ENCODE assay signal across 16 cellular contexts in genomic region chr5:150609843-150610584, GRCh38. TPM values are rescaled to one million over a fixed set of nuclear protein-coding genes. Genes with fewer than 3 reads are reported as not detected.
DNase-seq lines count a peak whose midpoint lies in the region; ATAC-seq, FAIRE-seq and TF ChIP-seq lines count a peak whose summit lies in the region.
"Had no signal": no experiment of that assay in that cellular context is flagged by ENCODE, and none has a peak within 500 bp of the region (broad histone marks: within the 10 kb centered on the region; RNA-seq: fewer than 3 reads in every experiment).

No MANE protein-coding gene starts in this region.

- POLR2A ChIA-PET in Caco-2 (lab: Charles Lee): no interaction called here
- POLR2A ChIA-PET in activated CD4-positive, alpha-beta T cell treated with anti-CD3 and anti-CD28 coated beads for 36 hours (lab: Charles Lee): no interaction called here

- H3K4me3 ChIP-seq in Caco-2 (ENCODE audit: low read depth, low read length) (no peak overlapping the region), duodenal mucosa (ENCODE audit: low read depth in 1 of 2, low read length in 2 of 2) (peak overlapping the region; percentile 16 to 32), lower lobe of right lung (no peak overlapping the region), gastrocnemius medialis (no peak overlapping the region), HAP-1 (no peak overlapping the region)

- no peak for TF ChIP-seq CTCF in Caco-2 (IDR thresholded peaks at IDR 0.05; ENCODE audit: insufficient read depth in 1 of 2, low read depth in 1 of 2, low read length in 1 of 2, severe bottlenecking in 1 of 2, unreplicated experiment in 1 of 2)
- TF ChIP-seq CTCF in lower lobe of right lung (IDR thresholded peaks at IDR 0.05): no peak
- TF ChIP-seq CTCF in gastrocnemius medialis (IDR thresholded peaks at IDR 0.05 in 4 of 5, conservative IDR thresholded peaks at IDR 0.05 in 1 of 5): peak in 1 of 5 experiments; percentile 18

- H3K36me3 ChIP-seq in Caco-2 (ENCODE audit: control insufficient read depth, insufficient read depth, low read length) (no peaks in the 10 kb centered on the region), duodenal mucosa (ENCODE audit: control insufficient read depth in 1 of 2, insufficient read depth in 2 of 2, low read length in 2 of 2) (no peaks in the 10 kb centered on the region), lower lobe of right lung (no peaks in the 10 kb centered on the region), gastrocnemius medialis (no peaks in the 10 kb centered on the region), HAP-1 (replicated peaks) (no peaks in the 10 kb centered on the region)

- H3K9me3 ChIP-seq in Caco-2 (no peaks in the 10 kb centered on the region), duodenal mucosa (ENCODE audit: control insufficient read depth in 1 of 2, low read length in 2 of 2) (no peaks in the 10 kb centered on the region), lower lobe of right lung (no peaks in the 10 kb centered on the region), gastrocnemius medialis (no peaks in the 10 kb centered on the region), HAP-1 (no peaks in the 10 kb centered on the region)

- peak overlapping the region; percentile 44 to 57 for H3K9ac ChIP-seq in duodenal mucosa (ENCODE audit: low read depth in 1 of 2, low read length in 2 of 2)

- H3K27ac ChIP-seq in duodenal mucosa (ENCODE audit: low read depth, low read length) (peak overlapping the region; percentile 74), lower lobe of right lung (peak overlapping the region; percentile 59), gastrocnemius medialis (peak overlapping the region; percentile 94 to 98 (median 97))

- no peaks in the 10 kb centered on the region for H3K27me3 Mint-ChIP-seq in Caco-2 (ENCODE audit: insufficient read depth, unreplicated experiment)
- H3K27me3 Mint-ChIP-seq in activated CD4-positive, alpha-beta T cell treated with anti-CD3 and anti-CD28 coated beads for 36 hours: no peaks in the 10 kb centered on the region

- DNase-seq in Caco-2 (peak; percentile 34 to 52), lower lobe of right lung (peak; percentile 43), gastrocnemius medialis (peak; percentile 89 to 95), SIG-M5 (lab: John Stamatoyannopoulos, UW) (no peak), HAP-1 (ENCODE audit: low spot score in 2 of 2) (no peak), HTR-8/SVneo (ENCODE audit: insufficient read length, low spot score) (no peak)
- DNase-seq in activated CD4-positive, alpha-beta T cell treated with anti-CD3 and anti-CD28 coated beads for 36 hours: no peak
- DNase-seq: DMS153; effector CD4-positive, alpha-beta T cell; kidney glomerular epithelial cell; NCI-H1048; SHP77 treated with DMSO at 0.1 percent for 48 hours had no signal

- peak; percentile 81 to 84 for TF ChIP-seq POLR2A in gastrocnemius medialis (IDR thresholded peaks at IDR 0.05)

- H3K9me3 Mint-ChIP-seq in Caco-2 (ENCODE audit: unreplicated experiment): no peaks in the 10 kb centered on the region
- H3K9me3 Mint-ChIP-seq in activated CD4-positive, alpha-beta T cell treated with anti-CD3 and anti-CD28 coated beads for 36 hours (ENCODE audit: low read depth): no peaks in the 10 kb centered on the region

- no peak overlapping the region for H3K27ac Mint-ChIP-seq in Caco-2 (ENCODE audit: unreplicated experiment)
- H3K27ac Mint-ChIP-seq in activated CD4-positive, alpha-beta T cell treated with anti-CD3 and anti-CD28 coated beads for 36 hours: no peak overlapping the region

- no peak overlapping the region for H3K4me3 Mint-ChIP-seq in Caco-2 (ENCODE audit: unreplicated experiment)
- H3K4me3 Mint-ChIP-seq in activated CD4-positive, alpha-beta T cell treated with anti-CD3 and anti-CD28 coated beads for 36 hours: no peak overlapping the region

- no peak for FAIRE-seq in HTR-8/SVneo (lab: Jason Lieb, UNC)
- FAIRE-seq: GM19239, H1 had no signal

- in situ Hi-C loops in gastrocnemius medialis (cut with MboI; ENCODE audit: low sequenced_read_pairs in 4 of 4): no loop called here
- in situ Hi-C loops in HAP-1 (cut with MboI; ENCODE audit: low sequenced_read_pairs): no loop called here

- CTCF ChIA-PET in Caco-2 (lab: Charles Lee): interaction anchor here (0.6 to 0.9 kb wide), 2 partner anchors 10 to 52 kb away, joined by 3 to 5 read pairs; no protein-coding TSS in a partner anchor
- CTCF ChIA-PET in activated CD4-positive, alpha-beta T cell treated with anti-CD3 and anti-CD28 coated beads for 36 hours (lab: Charles Lee): interaction anchor here (0.6 kb wide), 1 partner anchor 16 kb away, joined by 3 read pairs; no protein-coding TSS in a partner anchor

- H3K4me1 Mint-ChIP-seq in Caco-2 (ENCODE audit: low read depth, unreplicated experiment): peaks cover 9% of the 10 kb centered on the region
- peaks cover under 1% of the 10 kb centered on the region for H3K4me1 Mint-ChIP-seq in activated CD4-positive, alpha-beta T cell treated with anti-CD3 and anti-CD28 coated beads for 36 hours

- H3K4me1 ChIP-seq in Caco-2: peaks cover 32% of the 10 kb centered on the region
- H3K4me1 ChIP-seq in duodenal mucosa (ENCODE audit: control insufficient read depth in 1 of 2, insufficient read depth in 2 of 2, low read length in 2 of 2): peaks cover 52 to 53% of the 10 kb centered on the region in 2 donors
- H3K4me1 ChIP-seq in lower lobe of right lung: peaks cover 45% of the 10 kb centered on the region
- peaks cover 73 to 75% of the 10 kb centered on the region in 2 donors for H3K4me1 ChIP-seq in gastrocnemius medialis
- 0 out of 2 replicates have a peak, but pooled peaks cover 3% of the 10 kb centered on the region for H3K4me1 ChIP-seq in HAP-1

- H3K27me3 ChIP-seq in Caco-2 (replicated peaks; ENCODE audit: control insufficient read depth, insufficient read depth, low read length) (no peaks in the 10 kb centered on the region), duodenal mucosa (ENCODE audit: control insufficient read depth in 1 of 2, insufficient read depth in 2 of 2, low read length in 2 of 2) (no peaks in the 10 kb centered on the region), lower lobe of right lung (ENCODE audit: low read depth) (no peaks in the 10 kb centered on the region), gastrocnemius medialis (no peaks in the 10 kb centered on the region), HAP-1 (ENCODE audit: low read depth) (peaks cover 11% of the 10 kb centered on the region)

- H3K36me3 Mint-ChIP-seq in Caco-2 (ENCODE audit: insufficient read depth, unreplicated experiment): no peaks in the 10 kb centered on the region
- H3K36me3 Mint-ChIP-seq in activated CD4-positive, alpha-beta T cell treated with anti-CD3 and anti-CD28 coated beads for 36 hours (ENCODE audit: low read depth): no peaks in the 10 kb centered on the region

- ATAC-seq in lower lobe of right lung (peak; percentile 62 to 65), gastrocnemius medialis (peak; percentile 87 to 90)
- ATAC-seq in activated CD4-positive, alpha-beta T cell treated with anti-CD3 and anti-CD28 coated beads for 36 hours: no peak

- no TSS peak for BruUV-seq in Caco-2 (replicated peaks; lab: Mats Ljungman, UMichigan)

- intact Hi-C loops in Caco-2 (cut with micrococcal nuclease; ENCODE audit: unreplicated experiment): loop anchor here (2.0 kb wide), 1 partner anchor 27 kb away; no protein-coding TSS in a partner anchor
- intact Hi-C loops in lower lobe of right lung (cut with DNase I): no loop called here
- intact Hi-C loops in gastrocnemius medialis (cut with DNase I; ENCODE audit: low total_unique reads): loop anchor here (1.0 to 5.0 kb wide), 3 partner anchors 22 to 47 kb away; no protein-coding TSS in a partner anchor
- intact Hi-C loops in activated CD4-positive, alpha-beta T cell treated with anti-CD3 and anti-CD28 coated beads for 36 hours (cut with DNase I, micrococcal nuclease): no loop called here

RNA-seq across cellular contexts. Expression of gene SYNPO, which starts 30.4 kb away (rescaled TPM):
- total RNA-seq in Caco-2 (2022) (22.4 and 25.1 TPM in 2 replicates), lower lobe of right lung (90.6 TPM), gastrocnemius medialis (100 to 1,000 TPM; 419 to 569 (median 539) TPM)
- total RNA-seq in activated CD4-positive, alpha-beta T cell treated with anti-CD3 and anti-CD28 coated beads for 36 hours: under 1 TPM; 0.11 to 0.14 TPM

RNA-seq across cellular contexts. Expression of gene MYOZ3, which starts 51.0 kb away (rescaled TPM):
- not detected in 2 replicates for total RNA-seq in Caco-2 (2022)
- 0.92 TPM for total RNA-seq in lower lobe of right lung
- 10 to 100 TPM in 3 of 4 donors, 1 to 10 TPM in 1; 4.8 to 12.6 (median 11.3) TPM for total RNA-seq in gastrocnemius medialis
- total RNA-seq in activated CD4-positive, alpha-beta T cell treated with anti-CD3 and anti-CD28 coated beads for 36 hours: under 1 TPM; 0.30 to 0.32 TPM
- total RNA-seq: NCI-H460 had no signal

Comparison
In these comparisons a context has a peak if more than half of its experiments do, and no peak if none do; other contexts are left out.
1. DNase-seq: peak in Caco-2 (2 of 2), lower lobe of right lung (single experiment) and gastrocnemius medialis (2 of 2); none in SIG-M5 (single experiment), HAP-1 (0 of 2), activated CD4-positive, alpha-beta T cell treated with anti-CD3 and anti-CD28 coated beads for 36 hours (single experiment) and HTR-8/SVneo (single experiment).
2. H3K4me3 ChIP-seq: peak in duodenal mucosa (2 of 2); none in Caco-2 (single experiment), lower lobe of right lung (single experiment), gastrocnemius medialis (0 of 4) and HAP-1 (single experiment).
3. RNA of gene SYNPO, which starts 30.4 kb away (total RNA-seq): 419 to 569 TPM in gastrocnemius medialis, 90.6 TPM in lower lobe of right lung (single experiment) and 22.4 to 25.1 TPM in Caco-2; 0.11 to 0.14 TPM in activated CD4-positive, alpha-beta T cell treated with anti-CD3 and anti-CD28 coated beads for 36 hours; every median in the first group is over 10 times any median in the second.
4. intact Hi-C loops: an anchor here in Caco-2 (2.0 kb wide) and gastrocnemius medialis (1.0 to 5.0 kb wide); none called in lower lobe of right lung and activated CD4-positive, alpha-beta T cell treated with anti-CD3 and anti-CD28 coated beads for 36 hours.
5. Peak in every context shown above with its lines, with median percentiles within 50 percentile points of each other: H3K27ac ChIP-seq.